Comparison of ENCODE assay signal across 17 cellular contexts in genomic region chr10:123145542-123146012, GRCh38. TPM values are rescaled to one million over a fixed set of nuclear protein-coding genes. Genes with fewer than 3 reads are reported as not detected.
DNase-seq lines count a peak whose midpoint lies in the region; ATAC-seq, FAIRE-seq and TF ChIP-seq lines count a peak whose summit lies in the region.
"Had no signal": no experiment of that assay in that cellular context is flagged by ENCODE, and none has a peak within 500 bp of the region (broad histone marks: within the 10 kb centered on the region; RNA-seq: fewer than 3 reads in every experiment).

No MANE protein-coding gene starts in this region.

- no peak overlapping the region for H3K4me3 ChIP-seq in naive thymus-derived CD4-positive, alpha-beta T cell (ENCODE audit: low read length)
- H3K4me3 ChIP-seq: HAP-1, SJCRH30 had no signal

- H3K4me1 ChIP-seq in naive thymus-derived CD4-positive, alpha-beta T cell (ENCODE audit: control insufficient read depth in 2 of 2, insufficient read depth in 2 of 2, low read length in 2 of 2) = peaks cover 39 to 75% of the 10 kb centered on the region in 2 donors
- H3K4me1 ChIP-seq: SJCRH30 had no signal

- H3K4me1 Mint-ChIP-seq in activated CD4-positive, alpha-beta memory T cell treated with anti-CD3 and anti-CD28 coated beads for 36 hours (ENCODE audit: low read depth) = peaks cover 48% of the 10 kb centered on the region
- H3K4me1 Mint-ChIP-seq in activated CD4-positive, alpha-beta memory T cell treated with anti-CD3 and anti-CD28 coated beads, Interleukin-2, amount 10 ng/mL, durations not matched to agents 7 days and 5 days = peaks cover 46% of the 10 kb centered on the region
- peaks cover 50% of the 10 kb centered on the region for H3K4me1 Mint-ChIP-seq in activated naive CD8-positive, alpha-beta T cell treated with anti-CD3 and anti-CD28 coated beads for 36 hours
- H3K4me1 Mint-ChIP-seq in naive thymus-derived CD4-positive, alpha-beta T cell = peaks cover 25 to 74% (median 64%) of the 10 kb centered on the region in 7 donors

- no peak for ATAC-seq in naive thymus-derived CD4-positive, alpha-beta T cell
- no peak for ATAC-seq in HG02763 (IDR thresholded peaks at IDR 0.05; ENCODE audit: unreplicated experiment)
- ATAC-seq: right cardiac atrium had no signal

- no peak overlapping the region for H3K27ac Mint-ChIP-seq in activated CD4-positive, alpha-beta memory T cell treated with anti-CD3 and anti-CD28 coated beads for 36 hours
- H3K27ac Mint-ChIP-seq in activated CD4-positive, alpha-beta memory T cell treated with anti-CD3 and anti-CD28 coated beads, Interleukin-2, amount 10 ng/mL, durations not matched to agents 7 days and 5 days = no peak overlapping the region
- no peak overlapping the region for H3K27ac Mint-ChIP-seq in activated naive CD8-positive, alpha-beta T cell treated with anti-CD3 and anti-CD28 coated beads for 36 hours
- peak overlapping the region in 2 of 9 donors; percentile 31 to 66 for H3K27ac Mint-ChIP-seq in naive thymus-derived CD4-positive, alpha-beta T cell

- POLR2A ChIA-PET in activated CD4-positive, alpha-beta memory T cell treated with anti-CD3 and anti-CD28 coated beads for 36 hours (lab: Charles Lee) = interaction anchor here (1.5 kb wide), 1 partner anchor 9 kb away, joined by 8 read pairs; the partner anchor contains the start of gene BUB3
- POLR2A ChIA-PET in activated CD4-positive, alpha-beta memory T cell treated with anti-CD3 and anti-CD28 coated beads, Interleukin-2, amount 10 ng/mL, durations not matched to agents 7 days and 5 days (lab: Charles Lee) = interaction anchor here (0.9 to 2.7 kb wide), 2 partner anchors 8 to 11 kb away, joined by 4 to 14 read pairs; partner anchors contain the start of gene BUB3
- POLR2A ChIA-PET in naive thymus-derived CD4-positive, alpha-beta T cell (lab: Charles Lee) = interaction anchor here (1.3 to 1.7 kb wide), 2 partner anchors 8 to 11 kb away, joined by 3 to 6 read pairs; partner anchors contain the start of gene BUB3

- H3K36me3 ChIP-seq in naive thymus-derived CD4-positive, alpha-beta T cell (ENCODE audit: control insufficient read depth in 2 of 3, insufficient read depth in 3 of 3, low read length in 3 of 3) = no peaks in the 10 kb centered on the region
- H3K36me3 ChIP-seq: SJCRH30 had no signal

- CTCF ChIA-PET in activated CD4-positive, alpha-beta memory T cell treated with anti-CD3 and anti-CD28 coated beads for 36 hours (lab: Charles Lee) = interaction anchor here (1.0 to 2.4 kb wide), 2 partner anchors 12 to 166 kb away, joined by 3 to 21 read pairs; partner anchors contain the start of gene PSTK
- CTCF ChIA-PET in activated CD4-positive, alpha-beta memory T cell treated with anti-CD3 and anti-CD28 coated beads, Interleukin-2, amount 10 ng/mL, durations not matched to agents 7 days and 5 days (lab: Charles Lee) = interaction anchor here (1.4 kb wide), 1 partner anchor 8 kb away, joined by 3 read pairs; the partner anchor contains the start of gene BUB3
- CTCF ChIA-PET in naive thymus-derived CD4-positive, alpha-beta T cell (lab: Charles Lee) = interaction anchor here (0.7 kb wide), 1 partner anchor 209 kb away, joined by 3 read pairs; no protein-coding TSS in a partner anchor

- DNase-seq in activated CD4-positive, alpha-beta memory T cell treated with anti-CD3 and anti-CD28 coated beads for 36 hours = peak; percentile 28
- no peak for DNase-seq in activated CD4-positive, alpha-beta memory T cell treated with anti-CD3 and anti-CD28 coated beads, Interleukin-2, amount 10 ng/mL, durations not matched to agents 7 days and 5 days
- DNase-seq in GM12892 (ENCODE audit: insufficient read length) = no peak
- DNase-seq in activated naive CD8-positive, alpha-beta T cell treated with anti-CD3 and anti-CD28 coated beads for 36 hours = no peak
- no peak for DNase-seq in naive thymus-derived CD4-positive, alpha-beta T cell
- DNase-seq in SKM-1 (lab: John Stamatoyannopoulos, UW; ENCODE audit: unreplicated experiment) = no peak
- no peak for DNase-seq in effector CD8-positive, alpha-beta T cell (lab: John Stamatoyannopoulos, UW)
- DNase-seq: COR-L47, EL, NCI-H2029 treated with DMSO at 0.1 percent for 48 hours, NCI-H524 treated with DMSO at 0.1 percent for 48 hours, occipital lobe, right cardiac atrium, SJCRH30 had no signal

- H3K27me3 Mint-ChIP-seq in activated CD4-positive, alpha-beta memory T cell treated with anti-CD3 and anti-CD28 coated beads for 36 hours = peaks cover 78% of the 10 kb centered on the region
- H3K27me3 Mint-ChIP-seq in activated CD4-positive, alpha-beta memory T cell treated with anti-CD3 and anti-CD28 coated beads, Interleukin-2, amount 10 ng/mL, durations not matched to agents 7 days and 5 days = peaks cover 81% of the 10 kb centered on the region
- peaks cover 89% of the 10 kb centered on the region for H3K27me3 Mint-ChIP-seq in activated naive CD8-positive, alpha-beta T cell treated with anti-CD3 and anti-CD28 coated beads for 36 hours
- H3K27me3 Mint-ChIP-seq in naive thymus-derived CD4-positive, alpha-beta T cell = peaks cover 70 to 84% (median 73%) of the 10 kb centered on the region in 5 donors

- TF ChIP-seq POLR2A in GM12892 (IDR thresholded peaks at IDR 0.05; ENCODE audit: low read depth, low read length) = no peak

- H3K9me3 ChIP-seq in naive thymus-derived CD4-positive, alpha-beta T cell (ENCODE audit: control insufficient read depth in 2 of 3, low read length in 3 of 3) = no peaks in the 10 kb centered on the region
- H3K9me3 ChIP-seq: HAP-1, SJCRH30 had no signal

- H3K27ac ChIP-seq in naive thymus-derived CD4-positive, alpha-beta T cell (ENCODE audit: low read depth, low read length) = no peak overlapping the region
- H3K27ac ChIP-seq: SJCRH30 had no signal

- no peaks in the 10 kb centered on the region for H3K9me3 Mint-ChIP-seq in activated CD4-positive, alpha-beta memory T cell treated with anti-CD3 and anti-CD28 coated beads for 36 hours
- H3K9me3 Mint-ChIP-seq in activated CD4-positive, alpha-beta memory T cell treated with anti-CD3 and anti-CD28 coated beads, Interleukin-2, amount 10 ng/mL, durations not matched to agents 7 days and 5 days = no peaks in the 10 kb centered on the region
- H3K9me3 Mint-ChIP-seq in activated naive CD8-positive, alpha-beta T cell treated with anti-CD3 and anti-CD28 coated beads for 36 hours = no peaks in the 10 kb centered on the region
- H3K9me3 Mint-ChIP-seq in naive thymus-derived CD4-positive, alpha-beta T cell = peaks cover 0 to 4% (median 0%) of the 10 kb centered on the region in 11 donors

- no peak overlapping the region for H3K4me3 Mint-ChIP-seq in activated CD4-positive, alpha-beta memory T cell treated with anti-CD3 and anti-CD28 coated beads for 36 hours
- H3K4me3 Mint-ChIP-seq in activated CD4-positive, alpha-beta memory T cell treated with anti-CD3 and anti-CD28 coated beads, Interleukin-2, amount 10 ng/mL, durations not matched to agents 7 days and 5 days = no peak overlapping the region
- peak overlapping the region; percentile 3 for H3K4me3 Mint-ChIP-seq in activated naive CD8-positive, alpha-beta T cell treated with anti-CD3 and anti-CD28 coated beads for 36 hours
- H3K4me3 Mint-ChIP-seq in naive thymus-derived CD4-positive, alpha-beta T cell = peak overlapping the region; percentile 24 to 71 (median 62)

- peaks cover 37 to 58% of the 10 kb centered on the region in 2 donors for H3K27me3 ChIP-seq in naive thymus-derived CD4-positive, alpha-beta T cell (ENCODE audit: control insufficient read depth in 2 of 2, insufficient read depth in 2 of 2, low read length in 2 of 2)
- H3K27me3 ChIP-seq: SJCRH30 had no signal

- H3K36me3 Mint-ChIP-seq in activated CD4-positive, alpha-beta memory T cell treated with anti-CD3 and anti-CD28 coated beads for 36 hours = peaks cover 3% of the 10 kb centered on the region
- H3K36me3 Mint-ChIP-seq in activated CD4-positive, alpha-beta memory T cell treated with anti-CD3 and anti-CD28 coated beads, Interleukin-2, amount 10 ng/mL, durations not matched to agents 7 days and 5 days (ENCODE audit: low read depth) = peaks cover 15% of the 10 kb centered on the region
- H3K36me3 Mint-ChIP-seq in activated naive CD8-positive, alpha-beta T cell treated with anti-CD3 and anti-CD28 coated beads for 36 hours = no peaks in the 10 kb centered on the region
- H3K36me3 Mint-ChIP-seq in naive thymus-derived CD4-positive, alpha-beta T cell = peaks cover 0 to 3% (median 0%) of the 10 kb centered on the region in 5 donors

- intact Hi-C loops in activated CD4-positive, alpha-beta memory T cell treated with anti-CD3 and anti-CD28 coated beads for 36 hours (cut with micrococcal nuclease) = loop anchor here (10.0 kb wide), 1 partner anchor 949 kb away; the partner anchor contains the start of gene CHST15
- intact Hi-C loops in naive thymus-derived CD4-positive, alpha-beta T cell (cut with micrococcal nuclease) = loop anchor here in 1 of 2 donors (1.0 kb wide), 1 partner anchor 11 kb away; no protein-coding TSS in a partner anchor

- FAIRE-seq in GM12892 (lab: Jason Lieb, UNC) = peak; percentile 44

RNA-seq across cellular contexts. Expression of gene HMX2, which starts 2.4 kb away (rescaled TPM):
- under 1 TPM; 0.31 to 0.43 TPM for total RNA-seq in activated CD4-positive, alpha-beta memory T cell treated with anti-CD3 and anti-CD28 coated beads for 36 hours
- not detected for total RNA-seq in activated CD4-positive, alpha-beta memory T cell treated with anti-CD3 and anti-CD28 coated beads, Interleukin-2, amount 10 ng/mL, durations not matched to agents 7 days and 5 days
- polyA plus RNA-seq in GM12892 (2012; ENCODE audit: missing spikeins) = 3.0 TPM
- total RNA-seq in activated naive CD8-positive, alpha-beta T cell treated with anti-CD3 and anti-CD28 coated beads for 36 hours = under 1 TPM in 1 of 2 experiments, not detected in 1; 0.12 TPM
- not detected for total RNA-seq in naive thymus-derived CD4-positive, alpha-beta T cell
- polyA plus RNA-seq in naive thymus-derived CD4-positive, alpha-beta T cell = under 1 TPM; 0.14 to 0.24 TPM
- total RNA-seq: cardiac septum, occipital lobe, right cardiac atrium, SJCRH30 had no signal
- polyA plus RNA-seq: right cardiac atrium had no signal

RNA-seq across cellular contexts. Expression of gene BUB3, which starts 8.6 kb away (rescaled TPM):
- 100 to 1,000 TPM; 259 to 265 TPM for total RNA-seq in activated CD4-positive, alpha-beta memory T cell treated with anti-CD3 and anti-CD28 coated beads for 36 hours
- 100 to 1,000 TPM; 266 to 275 TPM for total RNA-seq in activated CD4-positive, alpha-beta memory T cell treated with anti-CD3 and anti-CD28 coated beads, Interleukin-2, amount 10 ng/mL, durations not matched to agents 7 days and 5 days
- 165 TPM for polyA plus RNA-seq in GM12892 (2012; ENCODE audit: missing spikeins)
- 100 to 1,000 TPM; 257 to 258 TPM for total RNA-seq in activated naive CD8-positive, alpha-beta T cell treated with anti-CD3 and anti-CD28 coated beads for 36 hours
- total RNA-seq in naive thymus-derived CD4-positive, alpha-beta T cell = 100 to 1,000 TPM in 3 of 5 experiments, 10 to 100 TPM in 2; 91.4 to 195 (median 171) TPM
- polyA plus RNA-seq in naive thymus-derived CD4-positive, alpha-beta T cell = 100 to 1,000 TPM; 230 to 255 TPM

RNA-seq across cellular contexts. Expression of gene HMX3, which starts 9.8 kb away (rescaled TPM):
- under 1 TPM; 0.19 to 0.24 TPM for total RNA-seq in activated CD4-positive, alpha-beta memory T cell treated with anti-CD3 and anti-CD28 coated beads for 36 hours
- not detected for total RNA-seq in activated CD4-positive, alpha-beta memory T cell treated with anti-CD3 and anti-CD28 coated beads, Interleukin-2, amount 10 ng/mL, durations not matched to agents 7 days and 5 days
- polyA plus RNA-seq in GM12892 (2012; ENCODE audit: missing spikeins) = 0.47 TPM
- total RNA-seq in activated naive CD8-positive, alpha-beta T cell treated with anti-CD3 and anti-CD28 coated beads for 36 hours = under 1 TPM; 0.19 to 0.24 TPM
- not detected for total RNA-seq in naive thymus-derived CD4-positive, alpha-beta T cell
- polyA plus RNA-seq in naive thymus-derived CD4-positive, alpha-beta T cell = not detected
- total RNA-seq: cardiac septum, occipital lobe, right cardiac atrium had no signal
- polyA plus RNA-seq: right cardiac atrium had no signal

Comparison
In these comparisons a context has a peak if more than half of its experiments do, and no peak if none do; other contexts are left out.
1. H3K4me3 Mint-ChIP-seq: peak in activated naive CD8-positive, alpha-beta T cell treated with anti-CD3 and anti-CD28 coated beads for 36 hours (single experiment) and naive thymus-derived CD4-positive, alpha-beta T cell (10 of 10); none in activated CD4-positive, alpha-beta memory T cell treated with anti-CD3 and anti-CD28 coated beads for 36 hours (single experiment) and activated CD4-positive, alpha-beta memory T cell treated with anti-CD3 and anti-CD28 coated beads, Interleukin-2, amount 10 ng/mL, durations not matched to agents 7 days and 5 days (single experiment).